ENCODE assay signal across 34 cellular contexts in genomic region chr11:90851196-90851595, GRCh38.
"Had no signal": no experiment of that assay in that cellular context is flagged by ENCODE, and none has a peak within 500 bp of the region (broad histone marks: within the 10 kb centered on the region; RNA-seq: fewer than 3 reads in every experiment).

No MANE protein-coding gene starts in this region.

- H3K27ac ChIP-seq: adrenal gland, body of pancreas, brain microvascular endothelial cell, breast epithelium, VCaP had no signal

- H3K4me1 ChIP-seq: adrenal gland, body of pancreas, breast epithelium had no signal

- ATAC-seq: activated CD8-positive, alpha-beta T cell treated with anti-CD3 and anti-CD28 coated beads for 36 hours; activated naive CD4-positive, alpha-beta T cell treated with anti-CD3 and anti-CD28 coated beads, Interleukin-2, amount 50 U/mL, for 72 hours; activated T-cell treated with anti-CD3 and anti-CD28 coated beads, Interleukin-2, amount 50 U/mL, for 4 hours; activated T-cell treated with anti-CD3 and anti-CD28 coated beads, Interleukin-2, amount 50 U/mL, for 72 hours; activated T-helper 17 cell treated with anti-CD3 and anti-CD28 coated beads, Interleukin-2, amount 50 U/mL, for 72 hours; body of pancreas had no signal

- FAIRE-seq: astrocyte, colon, TTC549 had no signal

- H3K4me3 ChIP-seq: adrenal gland, body of pancreas, breast epithelium had no signal

- DNase-seq: activated B cell treated with CpG ODN at 0.5 μM for 24 hours; activated CD4-positive, alpha-beta memory T cell treated with anti-CD3 and anti-CD28 coated beads for 36 hours; activated CD4-positive, alpha-beta T cell treated with anti-CD3 and anti-CD28 coated beads for 4 hours; activated CD4-positive, alpha-beta T cell treated with anti-CD3 and anti-CD28 coated beads, Interleukin-2, amount 10 ng/mL, durations not matched to agents 24 days and 14 days; activated CD4-positive, alpha-beta T cell treated with anti-CD3 and anti-CD28 coated beads, Interleukin-2, amount 50 U/mL, for 1 hour; activated CD4-positive, alpha-beta T cell treated with anti-CD3 and anti-CD28 coated beads, Interleukin-2, amount 50 U/mL, for 4 hours; activated CD4-positive, CD25-positive, alpha-beta regulatory T cell treated with anti-CD3 and anti-CD28 coated beads, Interleukin-2, amount 50 U/mL, for 72 hours; activated CD8-positive, alpha-beta memory T cell treated with anti-CD3 and anti-CD28 coated beads, Interleukin-2, amount 50 U/mL, for 4 hours; activated CD8-positive, alpha-beta T cell treated with anti-CD3 and anti-CD28 coated beads for 36 hours; activated effector memory CD4-positive, alpha-beta T cell treated with anti-CD3 and anti-CD28 coated beads, Interleukin-2, amount 50 U/mL, for 16 hours; activated gamma-delta T cell treated with Interleukin-2 at 50 U/mL for 16 hours; activated naive CD4-positive, alpha-beta T cell; activated naive CD4-positive, alpha-beta T cell treated with anti-CD3 and anti-CD28 coated beads for 36 hours; activated naive CD4-positive, alpha-beta T cell treated with anti-CD3 and anti-CD28 coated beads, Interleukin-2, amount 50 U/mL, for 16 hours; activated naive CD8-positive, alpha-beta T cell treated with anti-CD3 and anti-CD28 coated beads for 36 hours; activated T-cell treated with anti-CD3 and anti-CD28 coated beads for 4 hours; activated T-cell treated with anti-CD3 and anti-CD28 coated beads, Interleukin-2, amount 50 U/mL, for 1 hour; activated T-cell treated with anti-CD3 and anti-CD28 coated beads, Interleukin-2, amount 50 U/mL, for 4 hours; activated T-cell treated with anti-CD3 and anti-CD28 coated beads, Interleukin-2, amount 50 U/mL, for 72 hours; adrenal gland; amniotic stem cell; aorta; body of pancreas; brain microvascular endothelial cell; central memory CD4-positive, alpha-beta T cell; T-helper 2 cell; T-helper 9 cell had no signal

- H3K36me3 ChIP-seq: adrenal gland, brain microvascular endothelial cell, breast epithelium had no signal

- H3K27me3 ChIP-seq: adrenal gland, body of pancreas, brain microvascular endothelial cell, breast epithelium had no signal

- H3K9me3 ChIP-seq: adrenal gland, body of pancreas, breast epithelium had no signal
